9 cellular contexts compared by ENCODE assay signal in the genomic region with DNA sequence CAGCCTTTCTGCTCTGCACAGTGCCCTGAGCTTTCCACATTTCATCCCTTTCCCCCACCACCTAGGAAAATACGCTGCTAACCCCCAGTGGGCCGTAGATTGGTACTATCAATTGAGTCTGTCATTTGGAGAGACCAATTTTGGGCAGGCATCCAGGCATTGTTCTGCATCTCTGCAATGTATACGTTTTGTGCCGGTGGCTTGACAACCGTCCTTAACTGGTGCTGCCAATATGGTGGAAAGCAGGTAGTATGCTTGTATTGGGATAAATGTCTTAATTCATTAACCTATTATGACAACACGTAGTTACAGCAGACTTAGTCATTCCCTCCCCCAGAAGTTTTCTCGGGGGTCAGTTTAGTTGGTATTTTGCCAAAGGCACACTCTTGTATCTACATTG. TPM values are rescaled to one million over a fixed set of nuclear protein-coding genes. Genes with fewer than 3 reads are reported as not detected.
DNase-seq lines count a peak whose midpoint lies in the region; ATAC-seq and TF ChIP-seq lines count a peak whose summit lies in the region.
"Had no signal": no experiment of that assay in that cellular context is flagged by ENCODE, and none has a peak within 500 bp of the region (broad histone marks: within the 10 kb centered on the region; RNA-seq: fewer than 3 reads in every experiment).

No MANE protein-coding gene starts in this region.

- ATAC-seq in CD4-positive, alpha-beta T cell (ENCODE audit: poor library complexity), result no peak
- ATAC-seq in HG02938 (IDR thresholded peaks at IDR 0.05; ENCODE audit: unreplicated experiment), result peak; percentile 1
- ATAC-seq in naive thymus-derived CD4-positive, alpha-beta T cell, result peak; percentile 13

- TF ChIP-seq CTCF in CD4-positive, alpha-beta T cell (IDR thresholded peaks at IDR 0.05), result no peak

- no peak overlapping the region for H3K27ac Mint-ChIP-seq in CD4-positive, alpha-beta T cell
- H3K27ac Mint-ChIP-seq in naive thymus-derived CD4-positive, alpha-beta T cell, result peak overlapping the region in 2 of 9 donors; percentile 48 to 62

- H3K27me3 Mint-ChIP-seq in CD4-positive, alpha-beta T cell, result peaks cover 92% of the 10 kb centered on the region
- peaks cover 69 to 87% (median 79%) of the 10 kb centered on the region in 5 donors for H3K27me3 Mint-ChIP-seq in naive thymus-derived CD4-positive, alpha-beta T cell

- H3K27me3 ChIP-seq in CD4-positive, alpha-beta T cell (ENCODE audit: control insufficient read depth, insufficient read depth, low read length), result peaks cover 85% of the 10 kb centered on the region
- H3K27me3 ChIP-seq in naive thymus-derived CD4-positive, alpha-beta T cell (ENCODE audit: control insufficient read depth in 2 of 2, insufficient read depth in 2 of 2, low read length in 2 of 2), result peaks cover 28 to 34% of the 10 kb centered on the region in 2 donors
- H3K27me3 ChIP-seq in HAP-1 (ENCODE audit: low read depth), result peaks cover 41% of the 10 kb centered on the region

- POLR2A ChIA-PET in CD4-positive, alpha-beta T cell (lab: Charles Lee), result interaction anchor here (0.6 kb wide), 1 partner anchor 41 kb away, joined by 3 read pairs; no protein-coding TSS in a partner anchor
- POLR2A ChIA-PET in naive thymus-derived CD4-positive, alpha-beta T cell (lab: Charles Lee), result no interaction called here

- H3K9me3 ChIP-seq in CD4-positive, alpha-beta T cell (ENCODE audit: control insufficient read depth, low read length), result no peaks in the 10 kb centered on the region
- no peaks in the 10 kb centered on the region for H3K9me3 ChIP-seq in naive thymus-derived CD4-positive, alpha-beta T cell (ENCODE audit: control insufficient read depth in 2 of 3, low read length in 3 of 3)
- peaks cover 3% of the 10 kb centered on the region; the same call in 1 of the 2 replicates for H3K9me3 ChIP-seq in HAP-1

- H3K4me3 ChIP-seq in naive thymus-derived CD4-positive, alpha-beta T cell (ENCODE audit: low read length), result no peak overlapping the region
- no peak overlapping the region for H3K4me3 ChIP-seq in HAP-1
- H3K4me3 ChIP-seq: K562 had no signal

- H3K36me3 ChIP-seq in naive thymus-derived CD4-positive, alpha-beta T cell (ENCODE audit: control insufficient read depth in 2 of 3, insufficient read depth in 3 of 3, low read length in 3 of 3), result no peaks in the 10 kb centered on the region
- no peaks in the 10 kb centered on the region for H3K36me3 ChIP-seq in HAP-1 (replicated peaks)

- peak overlapping the region; percentile 91 for H3K4me3 Mint-ChIP-seq in CD4-positive, alpha-beta T cell
- peak overlapping the region; percentile 83 to 94 (median 87) for H3K4me3 Mint-ChIP-seq in naive thymus-derived CD4-positive, alpha-beta T cell

- H3K36me3 Mint-ChIP-seq in CD4-positive, alpha-beta T cell (ENCODE audit: low read depth), result peaks cover 4% of the 10 kb centered on the region
- H3K36me3 Mint-ChIP-seq in naive thymus-derived CD4-positive, alpha-beta T cell, result peaks cover 0 to 5% (median 3%) of the 10 kb centered on the region in 5 donors

- DNase-seq in CD4-positive, alpha-beta T cell, result no peak
- DNase-seq in naive thymus-derived CD4-positive, alpha-beta T cell, result peak in 1 of 9 donors; percentile 3
- DNase-seq in middle frontal gyrus (ENCODE audit: extremely low spot score, low spot score), result no peak
- no peak for DNase-seq in NCI-H774 (lab: John Stamatoyannopoulos, UW)
- DNase-seq in activated CD4-positive, CD25-positive, alpha-beta regulatory T cell treated with anti-CD3 and anti-CD28 coated beads, Interleukin-2, amount 50 U/mL, for 72 hours, result no peak
- DNase-seq in HAP-1 (ENCODE audit: low spot score in 2 of 2), result no peak

- H3K4me1 ChIP-seq in naive thymus-derived CD4-positive, alpha-beta T cell (ENCODE audit: control insufficient read depth in 2 of 2, insufficient read depth in 2 of 2, low read length in 2 of 2), result peaks cover 8 to 13% of the 10 kb centered on the region in 2 donors
- peaks cover 3% of the 10 kb centered on the region; the same call in 1 of the 2 replicates for H3K4me1 ChIP-seq in HAP-1

- no peaks in the 10 kb centered on the region for H3K9me3 Mint-ChIP-seq in CD4-positive, alpha-beta T cell
- H3K9me3 Mint-ChIP-seq in naive thymus-derived CD4-positive, alpha-beta T cell, result peaks cover 0 to 9% (median 4%) of the 10 kb centered on the region in 11 donors

- intact Hi-C loops in CD4-positive, alpha-beta T cell (cut with DNase I, micrococcal nuclease), result no loop called here
- intact Hi-C loops in naive thymus-derived CD4-positive, alpha-beta T cell (cut with micrococcal nuclease), result no loop called here

- H3K27ac ChIP-seq in CD4-positive, alpha-beta T cell (ENCODE audit: low read depth, low read length), result no peak overlapping the region
- peak overlapping the region; percentile 51 for H3K27ac ChIP-seq in angular gyrus (ENCODE audit: low read depth, low read length)
- H3K27ac ChIP-seq in naive thymus-derived CD4-positive, alpha-beta T cell (ENCODE audit: low read depth, low read length), result no peak overlapping the region

- in situ Hi-C loops in HAP-1 (cut with MboI; ENCODE audit: low sequenced_read_pairs), result no loop called here

- H3K4me1 Mint-ChIP-seq in CD4-positive, alpha-beta T cell (ENCODE audit: low read depth), result peaks cover 34% of the 10 kb centered on the region
- H3K4me1 Mint-ChIP-seq in naive thymus-derived CD4-positive, alpha-beta T cell, result peaks cover 15 to 37% (median 20%) of the 10 kb centered on the region in 7 donors

- CTCF ChIA-PET in CD4-positive, alpha-beta T cell (lab: Charles Lee), result no interaction called here
- CTCF ChIA-PET in naive thymus-derived CD4-positive, alpha-beta T cell (lab: Charles Lee), result interaction anchor here (1.4 kb wide), 1 partner anchor 10 kb away, joined by 3 read pairs; no protein-coding TSS in a partner anchor

RNA-seq across cellular contexts. Expression of gene ELMOD1, which starts 1.3 kb away (rescaled TPM):
- not detected for total RNA-seq in CD4-positive, alpha-beta T cell
- not detected for total RNA-seq in naive thymus-derived CD4-positive, alpha-beta T cell
- not detected for polyA plus RNA-seq in naive thymus-derived CD4-positive, alpha-beta T cell
- total RNA-seq: K562 had no signal
- polyA plus RNA-seq: K562 had no signal

RNA-seq across cellular contexts. Expression of gene ALKBH8, which starts 26.7 kb away (rescaled TPM):
- total RNA-seq in CD4-positive, alpha-beta T cell, result 1 to 10 TPM; 6.5 to 7.7 TPM
- total RNA-seq in naive thymus-derived CD4-positive, alpha-beta T cell, result 10 to 100 TPM in 4 of 5 experiments, 1 to 10 TPM in 1; 9.5 to 19.1 (median 12.6) TPM
- 10 to 100 TPM in 1 of 2 donors, 1 to 10 TPM in 1; 9.4 to 11.6 TPM for polyA plus RNA-seq in naive thymus-derived CD4-positive, alpha-beta T cell
